10 cellular contexts compared by ENCODE assay signal in genomic region chr6:21555197-21555596, GRCh38.
"Had no signal": no experiment of that assay in that cellular context is flagged by ENCODE, and none has a peak within 500 bp of the region (broad histone marks: within the 10 kb centered on the region; RNA-seq: fewer than 3 reads in every experiment).

No MANE protein-coding gene starts in this region.

- H3K4me3 ChIP-seq: GM23248 had no signal

- H3K27ac Mint-ChIP-seq: H9, HFFc6, IgD-negative memory B cell had no signal

- DNase-seq: GM23248, GOT3, H9, HCEC 1CT, HFFc6, KBM-7 had no signal

- H3K4me2 ChIP-seq: KMS-11 had no signal

- H3K27me3 Mint-ChIP-seq: IgD-negative memory B cell had no signal

- H3K27ac ChIP-seq: GM23248, KMS-11 had no signal

- H2AFZ ChIP-seq: GM23248 had no signal

- H3K4me3 Mint-ChIP-seq: H9, HFFc6 had no signal

- H3K9me3 Mint-ChIP-seq: IgD-negative memory B cell had no signal

- FAIRE-seq: H54, HTR-8/SVneo had no signal

- H3K9ac ChIP-seq: GM23248, KMS-11 had no signal
